In the genomic region with DNA sequence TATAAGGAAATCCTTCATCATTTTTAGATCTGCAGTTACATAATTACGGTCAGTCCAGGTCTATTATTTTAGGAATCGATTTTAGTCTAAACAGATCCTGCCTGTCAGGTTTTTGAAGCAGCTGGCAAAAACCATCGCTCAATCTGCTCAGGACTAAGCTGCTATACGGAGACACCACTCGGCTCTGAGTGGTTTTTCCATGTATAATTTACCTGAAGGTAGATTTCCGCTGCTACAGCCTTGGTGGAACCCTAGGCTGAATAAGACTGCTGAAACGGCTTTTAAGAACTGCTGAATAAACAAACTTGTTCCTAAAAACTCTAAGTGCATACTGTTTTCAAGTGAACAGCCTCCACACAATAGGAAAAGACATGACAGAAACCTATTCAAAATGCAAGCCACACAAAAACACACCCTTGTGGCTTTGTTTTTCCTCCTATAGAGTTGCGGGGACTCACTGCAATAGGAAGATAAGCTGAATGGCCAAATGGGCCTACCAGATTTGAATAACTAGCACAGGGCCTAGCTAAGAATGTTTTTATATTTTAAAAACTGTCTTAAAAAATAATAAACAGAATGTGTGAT, we compare ENCODE assay signal across 21 cellular contexts.
A peak's percentile ranks its signal among the peaks of the same experiment; 100 is the strongest.
DNase-seq lines count a peak whose midpoint lies in the region; TF ChIP-seq lines count a peak whose summit lies in the region.
"Had no signal": no experiment of that assay in that cellular context is flagged by ENCODE, and none has a peak within 500 bp of the region (broad histone marks: within the 10 kb centered on the region; RNA-seq: fewer than 3 reads in every experiment).

No MANE protein-coding gene starts in this region.

- no peak for TF ChIP-seq POLR2A in esophagus muscularis mucosa (IDR thresholded peaks at IDR 0.05; ENCODE audit: low read depth)

- H4K20me1 ChIP-seq in SK-N-SH (ENCODE audit: insufficient read depth), result no peaks in the 10 kb centered on the region

- intact Hi-C loops in esophagus muscularis mucosa (cut with DNase I), result no loop called here
- intact Hi-C loops in posterior vena cava (cut with DNase I), result no loop called here

- CTCF ChIA-PET in HEK293 (lab: Yijun Ruan, JAX), result interaction anchor here (2.2 kb wide), 1 partner anchor 10 kb away, joined by 6 read pairs; no protein-coding TSS in a partner anchor
- CTCF ChIA-PET in SK-N-SH (lab: Yijun Ruan, JAX), result interaction anchor here (0.6 to 8.9 kb wide), 6 partner anchors 10 to 198 kb away, joined by 3 to 54 read pairs (median 7); no protein-coding TSS in a partner anchor

- no peak overlapping the region for H3K4me2 ChIP-seq in SK-N-SH

- H3K79me2 ChIP-seq in SK-N-SH (ENCODE audit: insufficient read depth), result peaks cover 27% of the 10 kb centered on the region; the same call in 1 of the 2 replicates
- H3K79me2 ChIP-seq: parathyroid adenoma had no signal

- H3K27me3 ChIP-seq in esophagus muscularis mucosa, result no peaks in the 10 kb centered on the region
- H3K27me3 ChIP-seq in SK-N-SH (ENCODE audit: insufficient read depth), result no peaks in the 10 kb centered on the region
- H3K27me3 ChIP-seq: upper lobe of right lung had no signal

- H3K4me3 ChIP-seq in HEK293 (ENCODE audit: low read depth, low read length) (no peak overlapping the region), esophagus muscularis mucosa (no peak overlapping the region), SK-N-SH (ENCODE audit: low read depth in 2 of 2, low read length in 1 of 2) (no peak overlapping the region)
- H3K4me3 ChIP-seq: upper lobe of right lung had no signal

- H3F3A ChIP-seq in SK-N-SH (replicated peaks; ENCODE audit: insufficient read depth), result peaks cover 51% of the 10 kb centered on the region

- no peak for TF ChIP-seq RAD21 in SK-N-SH (IDR thresholded peaks at IDR 0.05; ENCODE audit: low read length)

- H3K27ac ChIP-seq in HEK293 (ENCODE audit: extremely low read depth, low read depth, low read length) (no peak overlapping the region), esophagus muscularis mucosa (replicated peaks in 1 of 4) (no peak overlapping the region), SK-N-SH (ENCODE audit: low read depth in 2 of 2, low read length in 1 of 2) (peak overlapping the region in 1 of 2 experiments; percentile 31; a peak in 2 of 4 replicates)
- H3K27ac ChIP-seq: parathyroid adenoma, upper lobe of right lung, WERI-Rb-1 had no signal

- H3K36me3 ChIP-seq in HEK293 (ENCODE audit: control insufficient read depth in 2 of 2, insufficient read depth in 1 of 2, low read length in 2 of 2), result peaks cover 0 to 6% of the 10 kb centered on the region in 2 experiments; a peak in 1 of 3 replicates
- peaks cover 4 to 57% (median 42%) of the 10 kb centered on the region in 4 donors for H3K36me3 ChIP-seq in esophagus muscularis mucosa
- H3K36me3 ChIP-seq in SK-N-SH (replicated peaks in 1 of 2; ENCODE audit: control insufficient read depth in 1 of 2, insufficient read depth in 2 of 2, low read length in 1 of 2), result peaks cover 53 to 56% of the 10 kb centered on the region in 2 experiments

- POLR2A ChIA-PET in HEK293 (lab: Yijun Ruan, JAX), result no interaction called here
- POLR2A ChIA-PET in SK-N-SH (lab: Yijun Ruan, JAX), result interaction anchor here (1.0 kb wide), 1 partner anchor 113 kb away, joined by 4 read pairs; no protein-coding TSS in a partner anchor

- no peaks in the 10 kb centered on the region for H3K9me2 ChIP-seq in SK-N-SH

- no peaks in the 10 kb centered on the region for H3K4me1 ChIP-seq in HEK293 (ENCODE audit: control insufficient read depth, insufficient read depth, low read length)
- H3K4me1 ChIP-seq in esophagus muscularis mucosa, result peaks cover 19 to 29% (median 25%) of the 10 kb centered on the region in 4 donors
- peaks cover 36 to 50% of the 10 kb centered on the region in 2 experiments for H3K4me1 ChIP-seq in SK-N-SH (ENCODE audit: control insufficient read depth in 1 of 2, insufficient read depth in 2 of 2, low read depth in 1 of 2, low read length in 1 of 2)

- H3K9ac ChIP-seq in SK-N-SH, result no peak overlapping the region
- H3K9ac ChIP-seq: parathyroid adenoma had no signal

- H3K9me3 ChIP-seq in HEK293 (ENCODE audit: control insufficient read depth, insufficient read depth, low read depth, low read length) (no peaks in the 10 kb centered on the region), esophagus muscularis mucosa (no peaks in the 10 kb centered on the region), SK-N-SH (no peaks in the 10 kb centered on the region)
- H3K9me3 ChIP-seq: upper lobe of right lung had no signal

- TF ChIP-seq EP300 in esophagus muscularis mucosa (IDR thresholded peaks at IDR 0.05) (no peak), SK-N-SH (IDR thresholded peaks at IDR 0.05; ENCODE audit: borderline replicate concordance in 1 of 2, low read depth in 1 of 2, low read length in 1 of 2) (no peak)

- no peak overlapping the region for H2AFZ ChIP-seq in SK-N-SH (ENCODE audit: low read depth)
- H2AFZ ChIP-seq: parathyroid adenoma had no signal

- TF ChIP-seq CTCF in HEK293 (tag by site-specific recombination; IDR thresholded peaks at IDR 0.05), result no peak
- no peak for TF ChIP-seq CTCF in esophagus muscularis mucosa (IDR thresholded peaks at IDR 0.05)
- no peak for TF ChIP-seq CTCF in SK-N-SH (IDR thresholded peaks at IDR 0.05)

- DNase-seq in DMS79 (lab: John Stamatoyannopoulos, UW), result peak; percentile 68
- peak; percentile 7 for DNase-seq in NCI-H510A (lab: John Stamatoyannopoulos, UW)
- peak; percentile 10 for DNase-seq in esophagus muscularis mucosa (ENCODE audit: extremely low spot score)
- DNase-seq in posterior vena cava (ENCODE audit: low spot score), result no peak
- no peak for DNase-seq in SK-N-SH
- no peak for DNase-seq in MV-4-11 (lab: John Stamatoyannopoulos, UW)
- DNase-seq in superior temporal gyrus (ENCODE audit: extremely low spot score), result no peak
- DNase-seq: activated CD4-positive, alpha-beta memory T cell treated with anti-CD3 and anti-CD28 coated beads, Interleukin-2, amount 10 ng/mL, durations not matched to agents 7 days and 5 days; activated naive CD4-positive, alpha-beta T cell treated with anti-CD3 and anti-CD28 coated beads for 36 hours; activated T-cell treated with anti-CD3 and anti-CD28 coated beads, Interleukin-2, amount 50 U/mL, for 1 hour; CD8-positive, alpha-beta memory T cell; Kasumi-1; natural killer cell; NCI-H1105; NCI-H526; SHP77; T-cell; upper lobe of right lung; WERI-Rb-1 had no signal

- WGBS in esophagus muscularis mucosa, result 63% methylated on average over 8 of the region's 8 CpGs
- WGBS in SK-N-SH (ENCODE audit: low lambda C conversion rate), result 82% methylated on average over 8 of the region's 8 CpGs

TF ChIP-seq in HEK293, 187 proteins besides CTCF, POLR2A, EP300 and RAD21 (continues in another document):
- TF ChIP-seq YY2 (tag by site-specific recombination; IDR thresholded peaks at IDR 0.05) (no peak), ZNF433 (tag by site-specific recombination; IDR thresholded peaks at IDR 0.05; ENCODE audit: low read depth) (no peak)
- TF ChIP-seq, protein P1, sequence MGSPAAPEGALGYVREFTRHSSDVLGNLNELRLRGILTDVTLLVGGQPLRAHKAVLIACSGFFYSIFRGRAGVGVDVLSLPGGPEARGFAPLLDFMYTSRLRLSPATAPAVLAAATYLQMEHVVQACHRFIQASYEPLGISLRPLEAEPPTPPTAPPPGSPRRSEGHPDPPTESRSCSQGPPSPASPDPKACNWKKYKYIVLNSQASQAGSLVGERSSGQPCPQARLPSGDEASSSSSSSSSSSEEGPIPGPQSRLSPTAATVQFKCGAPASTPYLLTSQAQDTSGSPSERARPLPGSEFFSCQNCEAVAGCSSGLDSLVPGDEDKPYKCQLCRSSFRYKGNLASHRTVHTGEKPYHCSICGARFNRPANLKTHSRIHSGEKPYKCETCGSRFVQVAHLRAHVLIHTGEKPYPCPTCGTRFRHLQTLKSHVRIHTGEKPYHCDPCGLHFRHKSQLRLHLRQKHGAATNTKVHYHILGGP (tag by site-specific recombination; IDR thresholded peaks at IDR 0.05), result no peak

TF ChIP-seq in SK-N-SH, 30 proteins besides CTCF, POLR2A, EP300 and RAD21:
- no peak for TF ChIP-seq TCF12 (IDR thresholded peaks at IDR 0.05)
- no peak for TF ChIP-seq YY1 (IDR thresholded peaks at IDR 0.05; ENCODE audit: low read depth)
- TF ChIP-seq MXI1 (IDR thresholded peaks at IDR 0.05; ENCODE audit: low read depth, low read length), result no peak
- TF ChIP-seq, protein P2, sequence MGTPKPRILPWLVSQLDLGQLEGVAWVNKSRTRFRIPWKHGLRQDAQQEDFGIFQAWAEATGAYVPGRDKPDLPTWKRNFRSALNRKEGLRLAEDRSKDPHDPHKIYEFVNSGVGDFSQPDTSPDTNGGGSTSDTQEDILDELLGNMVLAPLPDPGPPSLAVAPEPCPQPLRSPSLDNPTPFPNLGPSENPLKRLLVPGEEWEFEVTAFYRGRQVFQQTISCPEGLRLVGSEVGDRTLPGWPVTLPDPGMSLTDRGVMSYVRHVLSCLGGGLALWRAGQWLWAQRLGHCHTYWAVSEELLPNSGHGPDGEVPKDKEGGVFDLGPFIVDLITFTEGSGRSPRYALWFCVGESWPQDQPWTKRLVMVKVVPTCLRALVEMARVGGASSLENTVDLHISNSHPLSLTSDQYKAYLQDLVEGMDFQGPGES (IDR thresholded peaks at IDR 0.05; ENCODE audit: low read depth, low read length), result no peak
- TF ChIP-seq TEAD4 (IDR thresholded peaks at IDR 0.05; ENCODE audit: borderline replicate concordance, insufficient read depth), result no peak
- TF ChIP-seq RFX5 (IDR thresholded peaks at IDR 0.05; ENCODE audit: low read length), result no peak
- TF ChIP-seq RCOR1 (IDR thresholded peaks at IDR 0.05; ENCODE audit: low read length), result no peak
- TF ChIP-seq RXRA (IDR thresholded peaks at IDR 0.05; ENCODE audit: borderline replicate concordance, low read depth), result no peak
- TF ChIP-seq, protein P3, sequence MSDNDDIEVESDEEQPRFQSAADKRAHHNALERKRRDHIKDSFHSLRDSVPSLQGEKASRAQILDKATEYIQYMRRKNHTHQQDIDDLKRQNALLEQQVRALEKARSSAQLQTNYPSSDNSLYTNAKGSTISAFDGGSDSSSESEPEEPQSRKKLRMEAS (IDR thresholded peaks at IDR 0.05; ENCODE audit: low read depth), result no peak

Comparison
In these comparisons a context has a peak if more than half of its experiments do, and no peak if none do; other contexts are left out.
1. DNase-seq: peak in DMS79 (single experiment), NCI-H510A (single experiment) and esophagus muscularis mucosa (single experiment); none in posterior vena cava (single experiment), SK-N-SH (single experiment), MV-4-11 (single experiment) and superior temporal gyrus (single experiment).